In the genomic region with DNA sequence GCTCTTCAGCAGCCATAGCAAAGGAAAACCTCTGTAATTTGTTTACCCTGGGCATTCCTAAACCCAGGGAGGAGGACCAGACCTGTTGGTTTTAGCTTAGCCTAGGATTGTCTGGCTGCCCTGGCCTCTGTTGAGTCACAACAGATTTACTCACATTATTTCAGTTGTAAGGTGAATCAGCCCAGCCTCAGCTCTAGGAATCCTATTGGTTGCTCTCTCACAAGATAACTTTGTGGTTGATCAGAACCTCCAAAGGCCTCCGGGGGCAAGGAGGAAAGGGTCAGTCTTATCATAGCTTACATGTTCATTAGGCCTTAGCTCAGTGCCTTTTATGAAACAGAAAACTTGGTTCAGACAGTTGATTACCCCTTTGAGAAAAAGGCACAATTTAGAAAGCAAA, we compare ENCODE assay signal across 11 cellular contexts. TPM values are rescaled to one million over a fixed set of nuclear protein-coding genes. Genes with fewer than 3 reads are reported as not detected.
DNase-seq lines count a peak whose midpoint lies in the region; ATAC-seq and TF ChIP-seq lines count a peak whose summit lies in the region.
"Had no signal": no experiment of that assay in that cellular context is flagged by ENCODE, and none has a peak within 500 bp of the region (broad histone marks: within the 10 kb centered on the region; RNA-seq: fewer than 3 reads in every experiment).

No MANE protein-coding gene starts in this region.

- H3K4me1 ChIP-seq in mammary epithelial cell (ENCODE audit: insufficient read depth, low read length) (peaks cover 4% of the 10 kb centered on the region), adrenal gland (replicated peaks in 1 of 2) (no peaks in the 10 kb centered on the region)
- H3K4me1 ChIP-seq: body of pancreas had no signal

- no peak overlapping the region for H3K9ac ChIP-seq in mammary epithelial cell (ENCODE audit: insufficient read depth, low read length)

- no peaks in the 10 kb centered on the region for H3K36me3 ChIP-seq in mammary epithelial cell (ENCODE audit: insufficient read depth, low read length)
- no peaks in the 10 kb centered on the region for H3K36me3 ChIP-seq in adrenal gland (replicated peaks in 1 of 2)

- DNase-seq in AG10803 (ENCODE audit: low read depth), result peak; percentile 14
- peak; percentile 26 for DNase-seq in HS-5 (ENCODE audit: low read depth)
- DNase-seq in mammary epithelial cell, result peak; percentile 67
- no peak for DNase-seq in SKM-1 treated with dmso at 0.1 percent for 144 hours (lab: John Stamatoyannopoulos, UW; ENCODE audit: unreplicated experiment)
- DNase-seq in medulla oblongata (ENCODE audit: extremely low spot score), result no peak
- no peak for DNase-seq in NCI-H526 treated with DMSO at 0.1 percent for 48 hours (lab: John Stamatoyannopoulos, UW)
- no peak for DNase-seq in adrenal gland
- DNase-seq: body of pancreas, DMS79 had no signal

- H3K27me3 ChIP-seq in mammary epithelial cell (ENCODE audit: insufficient read depth, low read length) (no peaks in the 10 kb centered on the region), adrenal gland (no peaks in the 10 kb centered on the region)
- H3K27me3 ChIP-seq: body of pancreas had no signal

- no peaks in the 10 kb centered on the region for H3K9me3 ChIP-seq in mammary epithelial cell (replicated peaks; ENCODE audit: insufficient read depth, low read length)
- no peaks in the 10 kb centered on the region for H3K9me3 ChIP-seq in adrenal gland (replicated peaks in 1 of 3)
- H3K9me3 ChIP-seq: body of pancreas had no signal

- no peak overlapping the region for H2AFZ ChIP-seq in mammary epithelial cell (ENCODE audit: low read depth, low read length)

- H3K4me3 ChIP-seq in AG10803 (ENCODE audit: low read length) (no peak overlapping the region), mammary epithelial cell (replicated peaks in 1 of 3; ENCODE audit: insufficient read depth in 1 of 3, low read depth in 2 of 3, low read length in 3 of 3) (no peak overlapping the region), adrenal gland (no peak overlapping the region)
- H3K4me3 ChIP-seq: body of pancreas had no signal

- H4K20me1 ChIP-seq in mammary epithelial cell (ENCODE audit: insufficient read depth, low read length), result no peaks in the 10 kb centered on the region

- dilution Hi-C loops in mammary epithelial cell (cut with HindIII; ENCODE audit: low sequenced_read_pairs), result no loop called here

- intact Hi-C loops in mammary epithelial cell (cut with micrococcal nuclease) (no loop called here), adrenal gland (cut with DNase I) (no loop called here)

- in situ Hi-C loops in mammary epithelial cell (cut with MboI; ENCODE audit: low sequenced_read_pairs in 2 of 2), result no loop called here

- no peak for TF ChIP-seq CTCF in AG10803 (conservative IDR thresholded peaks at IDR 0.05; ENCODE audit: low read length)
- no peak for TF ChIP-seq CTCF in mammary epithelial cell (conservative IDR thresholded peaks at IDR 0.05 in 1 of 2, IDR thresholded peaks at IDR 0.05 in 1 of 2; ENCODE audit: extremely low read depth in 1 of 2, insufficient read depth in 1 of 2, low read depth in 1 of 2, low read length in 2 of 2)
- no peak for TF ChIP-seq CTCF in adrenal gland (IDR thresholded peaks at IDR 0.05)

- H3K27ac ChIP-seq in mammary epithelial cell (ENCODE audit: insufficient read depth, low read depth, low read length) (no peak overlapping the region), adrenal gland (no peak overlapping the region)
- H3K27ac ChIP-seq: body of pancreas had no signal

- H3K79me2 ChIP-seq in mammary epithelial cell (ENCODE audit: insufficient read depth, low read length), result no peaks in the 10 kb centered on the region

- no TSS peak for BruUV-seq in mammary epithelial cell (replicated peaks; lab: Mats Ljungman, UMichigan)

- CTCF ChIA-PET in mammary epithelial cell (lab: Charles Lee; ENCODE audit: low non-redundant PET), result interaction anchor here (0.5 to 0.8 kb wide), 2 partner anchors 111 to 141 kb away, joined by 6 to 7 read pairs; no protein-coding TSS in a partner anchor

- no peak for TF ChIP-seq POLR2A in adrenal gland (IDR thresholded peaks at IDR 0.05)

- 36% methylated on average over 1 of the region's 1 CpG for whole genome bisulfite sequencing in mammary epithelial cell (ENCODE audit: low coverage, missing lambda C conversion rate)
- WGBS in adrenal gland, 4 donors, result 25 to 73% (median 73%) methylated on average over 1 of the region's 1 CpG; no CpG with 5 or more reads in 1 of the 4 donors

- peak; percentile 77 for ATAC-seq in GM18868 (IDR thresholded peaks at IDR 0.05; ENCODE audit: unreplicated experiment)
- ATAC-seq: body of pancreas, Panc1 had no signal

- H3K4me2 ChIP-seq in mammary epithelial cell (ENCODE audit: insufficient read depth, low read depth, low read length), result peak overlapping the region; percentile 1

RNA-seq across cellular contexts. Expression of gene PDK3, which starts 41.0 kb away (rescaled TPM):
- total RNA-seq in mammary epithelial cell (1 to 10 TPM; 1.2 to 6.0 TPM), adrenal gland (10 to 100 TPM in 5 of 8 donors, 1 to 10 TPM in 3; 6.0 to 21.4 (median 13.5) TPM)
- polyA plus RNA-seq in mammary epithelial cell (9.2 TPM), adrenal gland (1 to 10 TPM; 2.1 to 4.9 (median 2.4) TPM)
- 15.6 TPM for polyA minus RNA-seq in mammary epithelial cell

Comparison
In these comparisons a context has a peak if more than half of its experiments do, and no peak if none do; other contexts are left out.
1. DNase-seq: peak in AG10803 (single experiment), HS-5 (single experiment) and mammary epithelial cell (single experiment); none in SKM-1 treated with dmso at 0.1 percent for 144 hours (single experiment), medulla oblongata (single experiment), NCI-H526 treated with DMSO at 0.1 percent for 48 hours (single experiment) and adrenal gland (0 of 7).